ENCODE assay signal across 2 cellular contexts in the genomic region with DNA sequence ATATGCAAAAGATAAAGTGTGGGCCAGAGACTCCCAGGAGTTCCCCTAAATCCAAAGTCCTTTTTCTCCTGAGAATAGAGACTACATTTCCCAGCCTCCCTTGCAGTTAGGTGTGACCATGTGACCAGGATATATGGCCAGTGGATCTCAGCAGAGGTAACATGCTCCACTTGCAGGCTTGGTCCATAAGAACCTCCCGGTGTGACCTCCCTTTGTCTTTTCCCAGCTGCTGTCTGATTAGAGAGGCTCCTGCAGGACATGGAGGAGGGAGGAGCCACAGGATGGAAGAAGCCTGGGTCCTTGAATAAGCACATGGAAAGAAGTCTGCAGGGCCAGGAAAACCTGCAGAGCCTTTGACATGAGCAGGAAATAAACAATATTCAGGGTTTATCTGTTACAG.
TF ChIP-seq lines count a peak whose summit lies in the region.

No MANE protein-coding gene starts in this region.

TF ChIP-seq in WTC11, 78 proteins besides CTCF, POLR2A, EP300 and RAD21:
- TF ChIP-seq, protein P1, sequence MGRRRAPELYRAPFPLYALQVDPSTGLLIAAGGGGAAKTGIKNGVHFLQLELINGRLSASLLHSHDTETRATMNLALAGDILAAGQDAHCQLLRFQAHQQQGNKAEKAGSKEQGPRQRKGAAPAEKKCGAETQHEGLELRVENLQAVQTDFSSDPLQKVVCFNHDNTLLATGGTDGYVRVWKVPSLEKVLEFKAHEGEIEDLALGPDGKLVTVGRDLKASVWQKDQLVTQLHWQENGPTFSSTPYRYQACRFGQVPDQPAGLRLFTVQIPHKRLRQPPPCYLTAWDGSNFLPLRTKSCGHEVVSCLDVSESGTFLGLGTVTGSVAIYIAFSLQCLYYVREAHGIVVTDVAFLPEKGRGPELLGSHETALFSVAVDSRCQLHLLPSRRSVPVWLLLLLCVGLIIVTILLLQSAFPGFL (CRISPR knock-in tag; IDR thresholded peaks at IDR 0.05; ENCODE audit: borderline replicate concordance) = no peak
- TF ChIP-seq CREB1 (CRISPR knock-in tag; IDR thresholded peaks at IDR 0.05) (no peak), NR3C1 (CRISPR knock-in tag; conservative IDR thresholded peaks at IDR 0.05; ENCODE audit: low read depth) (no peak), ZNF423 (CRISPR knock-in tag; IDR thresholded peaks at IDR 0.05) (peak; percentile 10; the same call in 1 of the 2 replicates), ZNF219 (CRISPR knock-in tag; IDR thresholded peaks at IDR 0.05; ENCODE audit: borderline replicate concordance) (no peak), SMAD3 (CRISPR knock-in tag; IDR thresholded peaks at IDR 0.05; ENCODE audit: borderline replicate concordance) (no peak), MXD4 (CRISPR knock-in tag; IDR thresholded peaks at IDR 0.05; ENCODE audit: borderline replicate concordance) (no peak), TP53 (CRISPR knock-in tag; IDR thresholded peaks at IDR 0.05) (no peak), GABPB1 (CRISPR knock-in tag; IDR thresholded peaks at IDR 0.05) (no peak), SOX15 (CRISPR knock-in tag; IDR thresholded peaks at IDR 0.05) (no peak), NFE2L1 (CRISPR knock-in tag; IDR thresholded peaks at IDR 0.05) (no peak)
- TF ChIP-seq, protein P2, sequence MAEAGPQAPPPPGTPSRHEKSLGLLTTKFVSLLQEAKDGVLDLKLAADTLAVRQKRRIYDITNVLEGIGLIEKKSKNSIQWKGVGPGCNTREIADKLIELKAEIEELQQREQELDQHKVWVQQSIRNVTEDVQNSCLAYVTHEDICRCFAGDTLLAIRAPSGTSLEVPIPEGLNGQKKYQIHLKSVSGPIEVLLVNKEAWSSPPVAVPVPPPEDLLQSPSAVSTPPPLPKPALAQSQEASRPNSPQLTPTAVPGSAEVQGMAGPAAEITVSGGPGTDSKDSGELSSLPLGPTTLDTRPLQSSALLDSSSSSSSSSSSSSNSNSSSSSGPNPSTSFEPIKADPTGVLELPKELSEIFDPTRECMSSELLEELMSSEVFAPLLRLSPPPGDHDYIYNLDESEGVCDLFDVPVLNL (CRISPR knock-in tag; IDR thresholded peaks at IDR 0.05; ENCODE audit: borderline replicate concordance, low read depth) = no peak
- TF ChIP-seq, protein P3, sequence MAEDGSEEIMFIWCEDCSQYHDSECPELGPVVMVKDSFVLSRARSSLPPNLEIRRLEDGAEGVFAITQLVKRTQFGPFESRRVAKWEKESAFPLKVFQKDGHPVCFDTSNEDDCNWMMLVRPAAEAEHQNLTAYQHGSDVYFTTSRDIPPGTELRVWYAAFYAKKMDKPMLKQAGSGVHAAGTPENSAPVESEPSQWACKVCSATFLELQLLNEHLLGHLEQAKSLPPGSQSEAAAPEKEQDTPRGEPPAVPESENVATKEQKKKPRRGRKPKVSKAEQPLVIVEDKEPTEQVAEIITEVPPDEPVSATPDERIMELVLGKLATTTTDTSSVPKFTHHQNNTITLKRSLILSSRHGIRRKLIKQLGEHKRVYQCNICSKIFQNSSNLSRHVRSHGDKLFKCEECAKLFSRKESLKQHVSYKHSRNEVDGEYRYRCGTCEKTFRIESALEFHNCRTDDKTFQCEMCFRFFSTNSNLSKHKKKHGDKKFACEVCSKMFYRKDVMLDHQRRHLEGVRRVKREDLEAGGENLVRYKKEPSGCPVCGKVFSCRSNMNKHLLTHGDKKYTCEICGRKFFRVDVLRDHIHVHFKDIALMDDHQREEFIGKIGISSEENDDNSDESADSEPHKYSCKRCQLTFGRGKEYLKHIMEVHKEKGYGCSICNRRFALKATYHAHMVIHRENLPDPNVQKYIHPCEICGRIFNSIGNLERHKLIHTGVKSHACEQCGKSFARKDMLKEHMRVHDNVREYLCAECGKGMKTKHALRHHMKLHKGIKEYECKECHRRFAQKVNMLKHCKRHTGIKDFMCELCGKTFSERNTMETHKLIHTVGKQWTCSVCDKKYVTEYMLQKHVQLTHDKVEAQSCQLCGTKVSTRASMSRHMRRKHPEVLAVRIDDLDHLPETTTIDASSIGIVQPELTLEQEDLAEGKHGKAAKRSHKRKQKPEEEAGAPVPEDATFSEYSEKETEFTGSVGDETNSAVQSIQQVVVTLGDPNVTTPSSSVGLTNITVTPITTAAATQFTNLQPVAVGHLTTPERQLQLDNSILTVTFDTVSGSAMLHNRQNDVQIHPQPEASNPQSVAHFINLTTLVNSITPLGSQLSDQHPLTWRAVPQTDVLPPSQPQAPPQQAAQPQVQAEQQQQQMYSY (CRISPR knock-in tag; IDR thresholded peaks at IDR 0.05) = no peak
- TF ChIP-seq, protein P4, sequence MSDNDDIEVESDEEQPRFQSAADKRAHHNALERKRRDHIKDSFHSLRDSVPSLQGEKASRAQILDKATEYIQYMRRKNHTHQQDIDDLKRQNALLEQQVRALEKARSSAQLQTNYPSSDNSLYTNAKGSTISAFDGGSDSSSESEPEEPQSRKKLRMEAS (CRISPR knock-in tag; IDR thresholded peaks at IDR 0.05) = peak; percentile 83
- TF ChIP-seq, protein P5, sequence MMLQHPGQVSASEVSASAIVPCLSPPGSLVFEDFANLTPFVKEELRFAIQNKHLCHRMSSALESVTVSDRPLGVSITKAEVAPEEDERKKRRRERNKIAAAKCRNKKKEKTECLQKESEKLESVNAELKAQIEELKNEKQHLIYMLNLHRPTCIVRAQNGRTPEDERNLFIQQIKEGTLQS (CRISPR knock-in tag; conservative IDR thresholded peaks at IDR 0.05) = no peak
- TF ChIP-seq, protein P6, sequence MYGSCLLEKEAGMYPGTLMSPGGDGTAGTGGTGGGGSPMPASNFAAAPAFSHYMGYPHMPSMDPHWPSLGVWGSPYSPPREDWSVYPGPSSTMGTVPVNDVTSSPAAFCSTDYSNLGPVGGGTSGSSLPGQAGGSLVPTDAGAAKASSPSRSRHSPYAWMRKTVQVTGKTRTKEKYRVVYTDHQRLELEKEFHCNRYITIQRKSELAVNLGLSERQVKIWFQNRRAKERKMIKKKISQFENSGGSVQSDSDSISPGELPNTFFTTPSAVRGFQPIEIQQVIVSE (CRISPR knock-in tag; IDR thresholded peaks at IDR 0.05; ENCODE audit: borderline replicate concordance) = no peak
- TF ChIP-seq, protein P7, sequence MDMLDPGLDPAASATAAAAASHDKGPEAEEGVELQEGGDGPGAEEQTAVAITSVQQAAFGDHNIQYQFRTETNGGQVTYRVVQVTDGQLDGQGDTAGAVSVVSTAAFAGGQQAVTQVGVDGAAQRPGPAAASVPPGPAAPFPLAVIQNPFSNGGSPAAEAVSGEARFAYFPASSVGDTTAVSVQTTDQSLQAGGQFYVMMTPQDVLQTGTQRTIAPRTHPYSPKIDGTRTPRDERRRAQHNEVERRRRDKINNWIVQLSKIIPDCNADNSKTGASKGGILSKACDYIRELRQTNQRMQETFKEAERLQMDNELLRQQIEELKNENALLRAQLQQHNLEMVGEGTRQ (CRISPR knock-in tag; IDR thresholded peaks at IDR 0.05) = peak; percentile 94
- TF ChIP-seq, protein P8, sequence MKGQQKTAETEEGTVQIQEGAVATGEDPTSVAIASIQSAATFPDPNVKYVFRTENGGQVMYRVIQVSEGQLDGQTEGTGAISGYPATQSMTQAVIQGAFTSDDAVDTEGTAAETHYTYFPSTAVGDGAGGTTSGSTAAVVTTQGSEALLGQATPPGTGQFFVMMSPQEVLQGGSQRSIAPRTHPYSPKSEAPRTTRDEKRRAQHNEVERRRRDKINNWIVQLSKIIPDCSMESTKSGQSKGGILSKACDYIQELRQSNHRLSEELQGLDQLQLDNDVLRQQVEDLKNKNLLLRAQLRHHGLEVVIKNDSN (CRISPR knock-in tag; IDR thresholded peaks at IDR 0.05) = peak; percentile 94

TF ChIP-seq in HepG2, 621 proteins besides CTCF, POLR2A, EP300 and RAD21 (continues in another document):
- TF ChIP-seq GABPA (IDR thresholded peaks at IDR 0.05; ENCODE audit: low read depth, low read length) (no peak), GABPA (CRISPR knock-in tag; IDR thresholded peaks at IDR 0.05; ENCODE audit: low read depth) (peak; percentile 53; the same call in 1 of the 2 replicates), MEF2D (CRISPR knock-in tag; IDR thresholded peaks at IDR 0.05) (no peak), HCFC1 (IDR thresholded peaks at IDR 0.05; ENCODE audit: low read depth, low read length) (peak; percentile 68; the same call in 1 of the 2 replicates), ZFX (CRISPR knock-in tag; IDR thresholded peaks at IDR 0.05; ENCODE audit: low read depth) (peak; percentile 25; the same call in 1 of the 2 replicates), ZFP36 (IDR thresholded peaks at IDR 0.05; ENCODE audit: borderline replicate concordance, low read depth, low read length, partially characterized antibody) (no peak), HNF4A (CRISPR knock-in tag; IDR thresholded peaks at IDR 0.05) (peak; percentile 56; the same call in 1 of the 2 replicates), SUZ12 (IDR thresholded peaks at IDR 0.05; ENCODE audit: low read depth, low read length) (peak; percentile 41), ELF3 (CRISPR knock-in tag; IDR thresholded peaks at IDR 0.05) (peak; percentile 27; the same call in 1 of the 2 replicates), ELF1 (CRISPR knock-in tag; IDR thresholded peaks at IDR 0.05) (peak; percentile 72), CCAR2 (optimal IDR thresholded peaks at IDR 0.05; ENCODE audit: low read depth, low read length) (no peak), SALL1 (CRISPR knock-in tag; IDR thresholded peaks at IDR 0.05) (peak; percentile 20; the same call in 1 of the 2 replicates), ZFYVE20 (CRISPR knock-in tag; IDR thresholded peaks at IDR 0.05; ENCODE audit: borderline replicate concordance, low read depth) (no peak), KAT8 (CRISPR knock-in tag; IDR thresholded peaks at IDR 0.05) (peak; percentile 15; the same call in 1 of the 2 replicates)
- TF ChIP-seq, protein P4 (IDR thresholded peaks at IDR 0.05) = peak; percentile 22; the same call in 1 of the 2 replicates
- TF ChIP-seq, protein P9, sequence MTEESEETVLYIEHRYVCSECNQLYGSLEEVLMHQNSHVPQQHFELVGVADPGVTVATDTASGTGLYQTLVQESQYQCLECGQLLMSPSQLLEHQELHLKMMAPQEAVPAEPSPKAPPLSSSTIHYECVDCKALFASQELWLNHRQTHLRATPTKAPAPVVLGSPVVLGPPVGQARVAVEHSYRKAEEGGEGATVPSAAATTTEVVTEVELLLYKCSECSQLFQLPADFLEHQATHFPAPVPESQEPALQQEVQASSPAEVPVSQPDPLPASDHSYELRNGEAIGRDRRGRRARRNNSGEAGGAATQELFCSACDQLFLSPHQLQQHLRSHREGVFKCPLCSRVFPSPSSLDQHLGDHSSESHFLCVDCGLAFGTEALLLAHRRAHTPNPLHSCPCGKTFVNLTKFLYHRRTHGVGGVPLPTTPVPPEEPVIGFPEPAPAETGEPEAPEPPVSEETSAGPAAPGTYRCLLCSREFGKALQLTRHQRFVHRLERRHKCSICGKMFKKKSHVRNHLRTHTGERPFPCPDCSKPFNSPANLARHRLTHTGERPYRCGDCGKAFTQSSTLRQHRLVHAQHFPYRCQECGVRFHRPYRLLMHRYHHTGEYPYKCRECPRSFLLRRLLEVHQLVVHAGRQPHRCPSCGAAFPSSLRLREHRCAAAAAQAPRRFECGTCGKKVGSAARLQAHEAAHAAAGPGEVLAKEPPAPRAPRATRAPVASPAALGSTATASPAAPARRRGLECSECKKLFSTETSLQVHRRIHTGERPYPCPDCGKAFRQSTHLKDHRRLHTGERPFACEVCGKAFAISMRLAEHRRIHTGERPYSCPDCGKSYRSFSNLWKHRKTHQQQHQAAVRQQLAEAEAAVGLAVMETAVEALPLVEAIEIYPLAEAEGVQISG (CRISPR knock-in tag; IDR thresholded peaks at IDR 0.05) = 0 out of 2 replicates have a peak, but pooled peaks have one; percentile 25
- TF ChIP-seq, protein P7 (IDR thresholded peaks at IDR 0.05; ENCODE audit: low read depth, low read length) = peak; percentile 52
- TF ChIP-seq, protein P7 (CRISPR knock-in tag; IDR thresholded peaks at IDR 0.05; ENCODE audit: borderline replicate concordance) = peak; percentile 93; the same call in 1 of the 2 replicates
- TF ChIP-seq, protein P10, sequence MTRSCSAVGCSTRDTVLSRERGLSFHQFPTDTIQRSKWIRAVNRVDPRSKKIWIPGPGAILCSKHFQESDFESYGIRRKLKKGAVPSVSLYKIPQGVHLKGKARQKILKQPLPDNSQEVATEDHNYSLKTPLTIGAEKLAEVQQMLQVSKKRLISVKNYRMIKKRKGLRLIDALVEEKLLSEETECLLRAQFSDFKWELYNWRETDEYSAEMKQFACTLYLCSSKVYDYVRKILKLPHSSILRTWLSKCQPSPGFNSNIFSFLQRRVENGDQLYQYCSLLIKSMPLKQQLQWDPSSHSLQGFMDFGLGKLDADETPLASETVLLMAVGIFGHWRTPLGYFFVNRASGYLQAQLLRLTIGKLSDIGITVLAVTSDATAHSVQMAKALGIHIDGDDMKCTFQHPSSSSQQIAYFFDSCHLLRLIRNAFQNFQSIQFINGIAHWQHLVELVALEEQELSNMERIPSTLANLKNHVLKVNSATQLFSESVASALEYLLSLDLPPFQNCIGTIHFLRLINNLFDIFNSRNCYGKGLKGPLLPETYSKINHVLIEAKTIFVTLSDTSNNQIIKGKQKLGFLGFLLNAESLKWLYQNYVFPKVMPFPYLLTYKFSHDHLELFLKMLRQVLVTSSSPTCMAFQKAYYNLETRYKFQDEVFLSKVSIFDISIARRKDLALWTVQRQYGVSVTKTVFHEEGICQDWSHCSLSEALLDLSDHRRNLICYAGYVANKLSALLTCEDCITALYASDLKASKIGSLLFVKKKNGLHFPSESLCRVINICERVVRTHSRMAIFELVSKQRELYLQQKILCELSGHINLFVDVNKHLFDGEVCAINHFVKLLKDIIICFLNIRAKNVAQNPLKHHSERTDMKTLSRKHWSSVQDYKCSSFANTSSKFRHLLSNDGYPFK (CRISPR knock-in tag; IDR thresholded peaks at IDR 0.05; ENCODE audit: borderline replicate concordance) = no peak
